In the genomic region with DNA sequence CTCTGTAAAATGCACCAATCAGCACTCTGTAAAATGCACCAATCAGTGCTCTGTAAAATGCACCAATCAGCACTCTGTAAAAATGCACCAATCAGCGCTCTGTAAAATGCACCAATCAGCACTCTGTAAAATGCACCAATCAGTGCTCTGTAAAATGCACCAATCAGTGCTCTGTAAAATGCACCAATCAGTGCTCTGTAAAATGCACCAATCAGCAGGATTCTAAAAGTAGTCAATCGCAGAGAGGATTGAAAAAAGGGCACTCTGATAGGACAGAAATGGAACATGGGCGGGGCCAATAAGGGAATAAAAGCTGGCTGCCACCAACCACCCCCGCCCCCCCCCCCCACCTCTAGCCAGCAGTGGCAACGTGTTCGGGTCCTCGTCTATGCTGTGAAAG, we compare ENCODE assay signal across 8 cellular contexts. TPM values are rescaled to one million over a fixed set of nuclear protein-coding genes. Genes with fewer than 3 reads are reported as not detected.
DNase-seq lines count a peak whose midpoint lies in the region; ATAC-seq, FAIRE-seq and TF ChIP-seq lines count a peak whose summit lies in the region.
"Not testable (repeated sequence)": the region's sequence is repeated elsewhere in the genome, so short reads cannot be mapped to it uniquely, and the experiment has no call there.

No MANE protein-coding gene starts in this region.

- H2AFZ ChIP-seq in IMR-90 (replicated peaks; ENCODE audit: low read length, poor library complexity); HepG2 (ENCODE audit: low read length): not testable (repeated sequence)

- not testable (repeated sequence) for TF ChIP-seq EP300 in HepG2 (IDR thresholded peaks at IDR 0.05; ENCODE audit: low read depth in 2 of 2, low read length in 2 of 2); HepG2 (CRISPR knock-in tag; IDR thresholded peaks at IDR 0.05; ENCODE audit: borderline replicate concordance)

- H3K4me1 ChIP-seq in IMR-90 (ENCODE audit: control insufficient read depth, insufficient read depth, low read length), result not testable (repeated sequence)
- H3K4me1 ChIP-seq in HepG2 (ENCODE audit: insufficient read depth, low read length), result peaks cover 51% of the 10 kb centered on the region

- H3K56ac ChIP-seq in IMR-90 (ENCODE audit: extremely low read depth, insufficient read depth, low read length), result not testable (repeated sequence)

- not testable (repeated sequence) for H2AK9ac ChIP-seq in IMR-90 (replicated peaks; ENCODE audit: low read depth, low read length, poor library complexity)

- not testable (repeated sequence) for H3K4ac ChIP-seq in IMR-90 (ENCODE audit: low read depth, low read length)

- H4K5ac ChIP-seq in IMR-90 (ENCODE audit: low read depth, low read length), result not testable (repeated sequence)

- not testable (repeated sequence) for H4K20me1 ChIP-seq in IMR-90 (ENCODE audit: insufficient read depth, low read length); HepG2 (ENCODE audit: insufficient read depth, low read length)

- not testable (repeated sequence) for H2AK5ac ChIP-seq in IMR-90 (ENCODE audit: low read depth, low read length)

- TF ChIP-seq POLR2A in IMR-90 (IDR thresholded peaks at IDR 0.05; ENCODE audit: low read depth, low read length), result not testable (repeated sequence)
- peak; percentile 21 to 25; a peak in 1 of 4 replicates for TF ChIP-seq POLR2A in HepG2 (IDR thresholded peaks at IDR 0.05; ENCODE audit: insufficient read depth in 1 of 2, low read depth in 2 of 2, low read length in 2 of 2)

- not testable (repeated sequence) for H4K8ac ChIP-seq in IMR-90 (ENCODE audit: low read depth in 2 of 2, low read length in 2 of 2)

- H3K79me1 ChIP-seq in IMR-90 (ENCODE audit: low read depth in 1 of 2, low read length in 2 of 2), result not testable (repeated sequence)

- not testable (repeated sequence) for H2BK15ac ChIP-seq in IMR-90 (ENCODE audit: low read depth, low read length)

- H2BK20ac ChIP-seq in IMR-90 (ENCODE audit: low read depth, low read length), result not testable (repeated sequence)

- ATAC-seq in IMR-90 (ENCODE audit: low read depth); activated CD4-positive, alpha-beta T cell treated with anti-CD3 and anti-CD28 coated beads for 36 hours; HepG2: not testable (repeated sequence)

- H4K91ac ChIP-seq in IMR-90 (ENCODE audit: insufficient read depth, low read depth, low read length), result not testable (repeated sequence)

- H3K9me1 ChIP-seq in IMR-90 (ENCODE audit: insufficient read depth, low read length), result not testable (repeated sequence)

- TF ChIP-seq CTCF in IMR-90 (conservative IDR thresholded peaks at IDR 0.05; ENCODE audit: low read depth, low read length); HepG2 (CRISPR knock-in tag; IDR thresholded peaks at IDR 0.05): not testable (repeated sequence)

- not testable (repeated sequence) for H3K36me3 ChIP-seq in IMR-90 (ENCODE audit: control insufficient read depth, insufficient read depth, low read length); HepG2 (replicated peaks in 1 of 2; ENCODE audit: control insufficient read depth in 1 of 2, insufficient read depth in 2 of 2, low read length in 2 of 2)

- H3K36me3 Mint-ChIP-seq in activated CD4-positive, alpha-beta T cell treated with anti-CD3 and anti-CD28 coated beads for 36 hours (ENCODE audit: low read depth); activated naive CD8-positive, alpha-beta T cell treated with anti-CD3 and anti-CD28 coated beads for 36 hours: not testable (repeated sequence)

- in situ Hi-C loops in IMR-90 (cut with MboI; ENCODE audit: low sequenced_read_pairs), result loop anchor here (10.0 kb wide), 1 partner anchor 177 kb away; no protein-coding TSS in a partner anchor
- in situ Hi-C loops in HepG2 (cut with HindIII; ENCODE audit: extremely low pct_ligation_motif_present, low pct_unique_long_range_greater_than_20kb), result not testable (repeated sequence)

- dilution Hi-C loops in IMR-90 (cut with HindIII; ENCODE audit: low sequenced_read_pairs, unreplicated experiment), result not testable (repeated sequence)

- not testable (repeated sequence) for H3K27ac Mint-ChIP-seq in activated CD4-positive, alpha-beta T cell treated with anti-CD3 and anti-CD28 coated beads for 36 hours; activated naive CD8-positive, alpha-beta T cell treated with anti-CD3 and anti-CD28 coated beads for 36 hours

- H3K9me3 Mint-ChIP-seq in activated CD4-positive, alpha-beta T cell treated with anti-CD3 and anti-CD28 coated beads for 36 hours (ENCODE audit: low read depth); activated naive CD8-positive, alpha-beta T cell treated with anti-CD3 and anti-CD28 coated beads for 36 hours: not testable (repeated sequence)

- FAIRE-seq in HepG2 (lab: Jason Lieb, UNC), result not testable (repeated sequence)

- H3K79me2 ChIP-seq in HepG2 (ENCODE audit: insufficient read depth, low read length), result peaks cover 22% of the 10 kb centered on the region

- peaks cover 18% of the 10 kb centered on the region for H3K4me1 Mint-ChIP-seq in activated CD4-positive, alpha-beta T cell treated with anti-CD3 and anti-CD28 coated beads for 36 hours
- peaks cover 16% of the 10 kb centered on the region for H3K4me1 Mint-ChIP-seq in activated naive CD8-positive, alpha-beta T cell treated with anti-CD3 and anti-CD28 coated beads for 36 hours

- not testable (repeated sequence) for H2BK120ac ChIP-seq in IMR-90 (ENCODE audit: low read depth, low read length)

- H3K4me3 ChIP-seq in IMR-90 (ENCODE audit: insufficient read depth, low read depth, low read length); HepG2 (replicated peaks in 1 of 3; ENCODE audit: insufficient read depth in 1 of 3, low read depth in 2 of 3, low read length in 3 of 3): not testable (repeated sequence)

- not testable (repeated sequence) for H3K18ac ChIP-seq in IMR-90 (ENCODE audit: low read depth, low read length)

- H3K27ac ChIP-seq in IMR-90 (ENCODE audit: insufficient read depth, low read length); HepG2 (ENCODE audit: extremely low read length, insufficient read depth, low read length): not testable (repeated sequence)

- not testable (repeated sequence) for TF ChIP-seq RAD21 in IMR-90 (IDR thresholded peaks at IDR 0.05; ENCODE audit: low read length); HepG2 (CRISPR knock-in tag; IDR thresholded peaks at IDR 0.05)

- not testable (repeated sequence) for H3K14ac ChIP-seq in IMR-90 (replicated peaks; ENCODE audit: low read depth, low read length)

- H3K27me3 ChIP-seq in IMR-90 (ENCODE audit: control insufficient read depth, insufficient read depth, low read length); HepG2 (ENCODE audit: control insufficient read depth in 1 of 2, insufficient read depth in 2 of 2, low read length in 2 of 2): not testable (repeated sequence)

- not testable (repeated sequence) for H3K27me3 Mint-ChIP-seq in activated CD4-positive, alpha-beta T cell treated with anti-CD3 and anti-CD28 coated beads for 36 hours; activated naive CD8-positive, alpha-beta T cell treated with anti-CD3 and anti-CD28 coated beads for 36 hours

- not testable (repeated sequence) for H3K4me3 Mint-ChIP-seq in activated CD4-positive, alpha-beta T cell treated with anti-CD3 and anti-CD28 coated beads for 36 hours; activated naive CD8-positive, alpha-beta T cell treated with anti-CD3 and anti-CD28 coated beads for 36 hours

- H3K9me3 ChIP-seq in IMR-90 (ENCODE audit: control insufficient read depth, insufficient read depth, low read length); HepG2 (ENCODE audit: low read length): not testable (repeated sequence)

- CTCF ChIA-PET in IMR-90 (lab: Yijun Ruan, JAX); HepG2 (lab: Yijun Ruan, JAX; ENCODE audit: low intra/inter-chr PET ratio, low total read pairs): not testable (repeated sequence)
- CTCF ChIA-PET in activated CD4-positive, alpha-beta T cell treated with anti-CD3 and anti-CD28 coated beads for 36 hours (lab: Charles Lee), result interaction anchor here (0.7 kb wide), 1 partner anchor 34 kb away, joined by 4 read pairs; a partner anchor contains a TSS

- not testable (repeated sequence) for H3K4me2 ChIP-seq in IMR-90 (ENCODE audit: low read depth, low read length); HepG2 (ENCODE audit: low read depth, low read length)

- 82% methylated on average over 3 of the region's 7 CpGs; no CpG with 5 or more reads in 1 of the 2 experiments for WGBS in IMR-90 (ENCODE audit: extremely low coverage in 2 of 2, insufficient read length in 1 of 2), 2 experiments
- WGBS in HepG2 (ENCODE audit: low lambda C conversion rate), result 51% methylated on average over 5 of the region's 7 CpGs

- POLR2A ChIA-PET in IMR-90 (lab: Charles Lee; ENCODE audit: unreplicated experiment); activated CD4-positive, alpha-beta T cell treated with anti-CD3 and anti-CD28 coated beads for 36 hours (lab: Charles Lee): not testable (repeated sequence)
- POLR2A ChIA-PET in HepG2 (lab: Yijun Ruan, JAX), result interaction anchor here (0.6 to 8.4 kb wide), 7 partner anchors 14 to 234 kb away, joined by 3 to 116 read pairs (median 3); partner anchors contain the start of gene COX19

- not testable (repeated sequence) for H3K9ac ChIP-seq in IMR-90 (ENCODE audit: low read depth, low read length); HepG2 (ENCODE audit: insufficient read depth, low read depth, low read length)

- not testable (repeated sequence) for BruUV-seq in IMR-90 (replicated peaks; lab: Mats Ljungman, UMichigan); HepG2 (replicated peaks; lab: Mats Ljungman, UMichigan)

- intact Hi-C loops in IMR-90 (cut with micrococcal nuclease); HepG2 (cut with micrococcal nuclease; ENCODE audit: unreplicated experiment): not testable (repeated sequence)
- intact Hi-C loops in activated CD4-positive, alpha-beta T cell treated with anti-CD3 and anti-CD28 coated beads for 36 hours (cut with DNase I, micrococcal nuclease), result loop anchor here in 1 of 2 experiments (2.0 kb wide), 1 partner anchor 355 kb away; no protein-coding TSS in a partner anchor

- peak; percentile 62 for DNase-seq in A172 (ENCODE audit: low spot score)
- peak; percentile 40 for DNase-seq in DMS53 (lab: John Stamatoyannopoulos, UW)
- DNase-seq in IMR-90, result not testable (repeated sequence)
- peak; percentile 57 for DNase-seq in NCI-H69 (lab: John Stamatoyannopoulos, UW)
- DNase-seq in SHP77 (lab: John Stamatoyannopoulos, UW), result peak; percentile 47 to 67
- peak; percentile 47 for DNase-seq in activated CD4-positive, alpha-beta T cell treated with anti-CD3 and anti-CD28 coated beads for 36 hours
- DNase-seq in activated naive CD8-positive, alpha-beta T cell treated with anti-CD3 and anti-CD28 coated beads for 36 hours, result peak; percentile 26
- DNase-seq in HepG2 (ENCODE audit: low spot score), result peak; percentile 28

- not testable (repeated sequence) for H3K23ac ChIP-seq in IMR-90 (ENCODE audit: low read depth, low read length)

- H2BK5ac ChIP-seq in IMR-90 (ENCODE audit: low read depth, low read length, poor library complexity, severe bottlenecking), result not testable (repeated sequence)

RNA-seq across cellular contexts. Expression of gene ZFAND2A, which starts 11.5 kb away (rescaled TPM):
- 57.3 and 70.3 TPM in 2 replicates for total RNA-seq in A172 (2014; rRNA removed; shearing (Covaris generic))
- total RNA-seq in IMR-90 (2012; rRNA removed) (9.4 and 11.8 TPM in 2 replicates), HepG2 (2016; rRNA removed; fragmentation: Illumina TruSeq; extraction: Trizol) (140 and 171 TPM in 2 replicates)
- polyA plus RNA-seq in IMR-90 (2012; rRNA removed) (25.9 and 28.7 TPM in 2 replicates), HepG2 (2011; rRNA removed) (153 and 155 TPM in 2 replicates)
- polyA plus RNA-seq in IMR-90 (2012; cell fraction: cytosol; rRNA removed), result 15.0 and 19.7 TPM in 2 replicates
- 21.7 and 58.1 TPM in 2 replicates for polyA plus RNA-seq in IMR-90 (2012; cell fraction: nucleus; rRNA removed; ENCODE audit: low replicate concordance)
- 10 to 100 TPM; 21.6 to 25.2 TPM for total RNA-seq in activated CD4-positive, alpha-beta T cell treated with anti-CD3 and anti-CD28 coated beads for 36 hours
- 10 to 100 TPM; 22.0 to 23.6 TPM for total RNA-seq in activated naive CD8-positive, alpha-beta T cell treated with anti-CD3 and anti-CD28 coated beads for 36 hours
- 81.0 and 93.7 TPM in 2 replicates for total RNA-seq in HepG2 (2016; cell fraction: cytosol; rRNA removed; fragmentation: Illumina TruSeq; extraction: Trizol; ENCODE audit: low read depth)
- total RNA-seq in HepG2 (2016; cell fraction: insoluble cytoplasmic fraction; rRNA removed; fragmentation: Illumina TruSeq; extraction: Trizol), result 144 and 177 TPM in 2 replicates
- 105 and 123 TPM in 2 replicates for total RNA-seq in HepG2 (2016; cell fraction: membrane; rRNA removed; fragmentation: Illumina TruSeq; extraction: Trizol)
- 76.5 and 85.9 TPM in 2 replicates for total RNA-seq in HepG2 (2016; cell fraction: nucleus; rRNA removed; fragmentation: Illumina TruSeq; extraction: Trizol)
- polyA plus RNA-seq in HepG2 (2011; cell fraction: cytosol; rRNA removed), result 116 and 139 TPM in 2 replicates
- polyA plus RNA-seq in HepG2 (2011; cell fraction: nucleus; rRNA removed), result 105 and 133 TPM in 2 replicates
- 91.5 and 117 TPM in 2 replicates for polyA plus RNA-seq in HepG2 (2012)
- 71.0 and 75.6 TPM in 2 replicates for polyA plus RNA-seq in HepG2 (2016; cell fraction: cytosol; fragmentation: Illumina TruSeq; extraction: Trizol; ENCODE audit: low read depth)
- 158 and 167 TPM in 2 replicates for polyA plus RNA-seq in HepG2 (2016; cell fraction: insoluble cytoplasmic fraction; fragmentation: Illumina TruSeq; extraction: Trizol; ENCODE audit: low read depth)
- polyA plus RNA-seq in HepG2 (2016; cell fraction: membrane; fragmentation: Illumina TruSeq; extraction: Trizol; ENCODE audit: low read depth), result 89.5 and 100 TPM in 2 replicates
- polyA plus RNA-seq in HepG2 (2016; cell fraction: nucleus; fragmentation: Illumina TruSeq; extraction: Trizol; ENCODE audit: insufficient read depth, low read depth), result 146 and 157 TPM in 2 replicates
- polyA minus RNA-seq in HepG2 (2011; rRNA and poly(A)+ RNA removed; ENCODE audit: low replicate concordance), result 24.9 and 155 TPM in 2 replicates
- 40.2 and 55.3 TPM in 2 replicates for polyA minus RNA-seq in HepG2 (2011; cell fraction: cytosol; rRNA and poly(A)+ RNA removed)
- 50.2 and 66.8 TPM in 2 replicates for polyA minus RNA-seq in HepG2 (2011; cell fraction: nucleus; rRNA and poly(A)+ RNA removed)
